ENCODE assay signal across 8 cellular contexts in the genomic region with DNA sequence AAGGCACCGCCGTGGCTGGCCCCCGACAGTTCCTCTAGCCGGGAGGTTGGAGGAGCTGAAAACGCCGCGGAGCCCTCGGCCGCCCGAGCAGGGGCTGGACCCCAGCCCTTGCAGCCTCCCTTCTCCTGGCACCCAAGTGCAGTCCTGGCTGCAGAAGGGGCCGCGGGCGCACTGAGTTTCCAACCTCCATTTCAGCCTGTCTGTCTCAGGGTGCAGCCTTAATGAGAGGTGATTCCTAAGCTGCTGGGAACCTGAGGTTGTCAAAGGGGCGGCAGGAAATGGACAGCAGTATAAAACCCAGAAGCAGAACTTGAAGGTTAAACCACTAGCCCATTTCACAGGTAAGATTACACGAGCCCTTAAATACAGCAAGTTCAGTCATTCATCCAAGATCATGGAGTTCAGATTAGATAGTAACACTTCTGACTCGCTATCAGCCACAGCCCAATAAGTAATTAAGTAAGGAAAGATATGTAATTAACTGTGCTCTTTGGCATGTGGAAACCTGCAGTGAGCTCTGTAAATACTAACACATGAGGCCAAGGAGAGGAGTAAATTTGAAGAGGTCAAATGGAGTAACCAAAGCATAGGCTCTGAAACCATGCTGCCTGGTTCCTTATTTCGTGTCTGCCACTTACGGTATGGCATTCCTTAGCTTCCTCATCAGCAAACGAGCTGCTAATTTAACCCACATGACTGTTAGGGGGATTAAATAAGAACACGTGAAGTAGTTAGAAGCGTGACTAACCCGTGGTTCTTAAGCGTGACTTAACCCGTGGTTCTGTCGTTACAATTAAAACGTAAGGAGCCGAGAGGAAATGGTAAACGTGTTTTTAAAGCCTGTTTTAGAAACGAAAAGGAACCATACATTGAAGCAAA. TPM values are rescaled to one million over a fixed set of nuclear protein-coding genes. Genes with fewer than 3 reads are reported as not detected.
DNase-seq lines count a peak whose midpoint lies in the region; ATAC-seq and TF ChIP-seq lines count a peak whose summit lies in the region.

No MANE protein-coding gene starts in this region.

- no peak for TF ChIP-seq CTCF in GM13977 (IDR thresholded peaks at IDR 0.05; ENCODE audit: extremely low read depth, insufficient read depth, missing control alignments)
- TF ChIP-seq CTCF in MCF 10A (IDR thresholded peaks at IDR 0.05; ENCODE audit: unreplicated experiment): no peak
- no peak for TF ChIP-seq CTCF in omental fat pad (IDR thresholded peaks at IDR 0.05)

- TSS peak; percentile 53 for BruUV-seq in MCF 10A (replicated peaks; lab: Mats Ljungman, UMichigan)

- in situ Hi-C loops in GM13977 (cut with MboI; ENCODE audit: low pct_unique_long_range_greater_than_20kb, low sequenced_read_pairs, unreplicated experiment): no loop called here

- no peaks in the 10 kb centered on the region for H3K9me3 Mint-ChIP-seq in MCF 10A (ENCODE audit: unreplicated experiment)

- ATAC-seq in omental fat pad (ENCODE audit: low FRiP score): no peak

- H3K27me3 Mint-ChIP-seq in MCF 10A (ENCODE audit: insufficient read depth, unreplicated experiment): no peaks in the 10 kb centered on the region

- H3K4me3 Mint-ChIP-seq in MCF 10A (ENCODE audit: unreplicated experiment): peak overlapping the region; percentile 92

- H3K9me3 ChIP-seq in SK-N-MC (ENCODE audit: low read depth, low read length): no peaks in the 10 kb centered on the region

- peak overlapping the region; percentile 99 for H3K27ac Mint-ChIP-seq in MCF 10A (ENCODE audit: low read depth, unreplicated experiment)

- peaks cover 6% of the 10 kb centered on the region for H3K36me3 Mint-ChIP-seq in MCF 10A (ENCODE audit: insufficient read depth, unreplicated experiment)

- H3K27ac ChIP-seq in SK-N-MC: no peak overlapping the region

- peak; percentile 46 for DNase-seq in AG08395 (ENCODE audit: low spot score)
- peak; percentile 21 for DNase-seq in GM13977 (ENCODE audit: low spot score)
- peak; percentile 11 for DNase-seq in HS-27A (ENCODE audit: low read depth)
- DNase-seq in SK-N-MC (ENCODE audit: low read depth, low spot score): no peak
- peak; percentile 48 for DNase-seq in MCF 10A (ENCODE audit: unreplicated experiment)
- DNase-seq in inferior parietal cortex (ENCODE audit: extremely low spot score): peak; percentile 58
- peak; percentile 24 for DNase-seq in stimulated activated CD4-positive, alpha-beta T cell treated with anti-CD3 and anti-CD28 coated beads, Interleukin-2, amount 100 ng/mL, for 4 hours (ENCODE audit: low read depth)
- no peak for DNase-seq in omental fat pad (ENCODE audit: low spot score)

- intact Hi-C loops in MCF 10A (cut with micrococcal nuclease): loop anchor here (1.0 to 5.0 kb wide), 3 partner anchors 50 to 493 kb away; partner anchors contain the start of genes PHF11 and SPRYD7

- POLR2A ChIA-PET in MCF 10A (lab: Yijun Ruan, JAX): interaction anchor here (0.6 to 4.8 kb wide), 30 partner anchors 9 to 492 kb away, joined by 3 to 46 read pairs (median 4); partner anchors contain the start of genes CDADC1, EBPL, KPNA3 and PHF11

- no peaks in the 10 kb centered on the region for H3K36me3 ChIP-seq in SK-N-MC (ENCODE audit: insufficient read depth, low read length)

- H3K9ac ChIP-seq in SK-N-MC (ENCODE audit: insufficient read length): peak overlapping the region; percentile 9

- CTCF ChIA-PET in MCF 10A (lab: Yijun Ruan, JAX): interaction anchor here (0.6 to 1.6 kb wide), 10 partner anchors 9 to 1120 kb away, joined by 3 to 6 read pairs (median 3); no protein-coding TSS in a partner anchor

- H3K4me3 ChIP-seq in SK-N-MC: peak overlapping the region; percentile 91

- peaks cover 7% of the 10 kb centered on the region for H3K4me1 Mint-ChIP-seq in MCF 10A (ENCODE audit: insufficient read depth, unreplicated experiment)

RNA-seq across cellular contexts. Expression of gene SETDB2, which starts 0.7 kb away (rescaled TPM):
- total RNA-seq in MCF 10A (2022): 6.1 and 7.3 TPM in 2 replicates
- total RNA-seq in omental fat pad: 1 to 10 TPM; 5.6 to 9.6 (median 6.6) TPM

RNA-seq across cellular contexts. Expression of gene CAB39L, which starts 0.9 kb away (rescaled TPM):
- total RNA-seq in MCF 10A (2022) (6.2 and 11.1 TPM in 2 replicates), omental fat pad (10 to 100 TPM; 16.0 to 39.4 (median 25.7) TPM)

RNA-seq across cellular contexts. Expression of gene PHF11, which starts 51.0 kb away (rescaled TPM):
- 15.4 and 17.9 TPM in 2 replicates for total RNA-seq in MCF 10A (2022)
- 10 to 100 TPM; 22.9 to 54.2 (median 26.9) TPM for total RNA-seq in omental fat pad

Comparison
In these comparisons a context has a peak if more than half of its experiments do, and no peak if none do; other contexts are left out.
1. DNase-seq: peak in AG08395 (single experiment), GM13977 (single experiment), HS-27A (single experiment), MCF 10A (single experiment), inferior parietal cortex (single experiment) and stimulated activated CD4-positive, alpha-beta T cell treated with anti-CD3 and anti-CD28 coated beads, Interleukin-2, amount 100 ng/mL, for 4 hours (single experiment); none in SK-N-MC (single experiment) and omental fat pad (single experiment).